ENCODE assay signal across 1 cellular context in genomic region chr1:111507411-111508201, GRCh38.
TF ChIP-seq lines count a peak whose summit lies in the region.

No MANE protein-coding gene starts in this region.

TF ChIP-seq in HepG2, 621 proteins besides CTCF, POLR2A, EP300 and RAD21 (continued from another document and continues in another):
- TF ChIP-seq, protein P1, sequence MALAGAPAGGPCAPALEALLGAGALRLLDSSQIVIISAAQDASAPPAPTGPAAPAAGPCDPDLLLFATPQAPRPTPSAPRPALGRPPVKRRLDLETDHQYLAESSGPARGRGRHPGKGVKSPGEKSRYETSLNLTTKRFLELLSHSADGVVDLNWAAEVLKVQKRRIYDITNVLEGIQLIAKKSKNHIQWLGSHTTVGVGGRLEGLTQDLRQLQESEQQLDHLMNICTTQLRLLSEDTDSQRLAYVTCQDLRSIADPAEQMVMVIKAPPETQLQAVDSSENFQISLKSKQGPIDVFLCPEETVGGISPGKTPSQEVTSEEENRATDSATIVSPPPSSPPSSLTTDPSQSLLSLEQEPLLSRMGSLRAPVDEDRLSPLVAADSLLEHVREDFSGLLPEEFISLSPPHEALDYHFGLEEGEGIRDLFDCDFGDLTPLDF (CRISPR knock-in tag; IDR thresholded peaks at IDR 0.05) = no peak
- TF ChIP-seq HNRNPL (IDR thresholded peaks at IDR 0.05; ENCODE audit: low read depth, low read length) = peak; percentile 56; the same call in 1 of the 2 replicates
- TF ChIP-seq ZFX (CRISPR knock-in tag; IDR thresholded peaks at IDR 0.05; ENCODE audit: low read depth) = peak; percentile 93
- TF ChIP-seq GATAD2A (CRISPR knock-in tag; IDR thresholded peaks at IDR 0.05) = no peak; the same call in 1 of the 2 replicates
- TF ChIP-seq NR2C2 (CRISPR knock-in tag; IDR thresholded peaks at IDR 0.05; ENCODE audit: borderline replicate concordance) = peak; percentile 60; the same call in 1 of the 2 replicates
- peak; percentile 78; the same call in 1 of the 2 replicates for TF ChIP-seq ELF4 (CRISPR knock-in tag; IDR thresholded peaks at IDR 0.05; ENCODE audit: borderline replicate concordance)
- TF ChIP-seq ARNT (IDR thresholded peaks at IDR 0.05) = no peak
- TF ChIP-seq, protein P2, sequence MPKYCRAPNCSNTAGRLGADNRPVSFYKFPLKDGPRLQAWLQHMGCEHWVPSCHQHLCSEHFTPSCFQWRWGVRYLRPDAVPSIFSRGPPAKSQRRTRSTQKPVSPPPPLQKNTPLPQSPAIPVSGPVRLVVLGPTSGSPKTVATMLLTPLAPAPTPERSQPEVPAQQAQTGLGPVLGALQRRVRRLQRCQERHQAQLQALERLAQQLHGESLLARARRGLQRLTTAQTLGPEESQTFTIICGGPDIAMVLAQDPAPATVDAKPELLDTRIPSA (CRISPR knock-in tag; IDR thresholded peaks at IDR 0.05; ENCODE audit: borderline replicate concordance) = no peak
- no peak for TF ChIP-seq PTBP1 (IDR thresholded peaks at IDR 0.05; ENCODE audit: low read depth, low read length, poor library complexity, severe bottlenecking)
- peak; percentile 5; the same call in 1 of the 2 replicates for TF ChIP-seq FOXP4 (CRISPR knock-in tag; IDR thresholded peaks at IDR 0.05)
- no peak for TF ChIP-seq FOXP1 (IDR thresholded peaks at IDR 0.05)
- TF ChIP-seq FOXP1 (CRISPR knock-in tag; IDR thresholded peaks at IDR 0.05) = no peak
- no peak for TF ChIP-seq TRAFD1 (CRISPR knock-in tag; IDR thresholded peaks at IDR 0.05; ENCODE audit: borderline replicate concordance)
- TF ChIP-seq YEATS2 (CRISPR knock-in tag; IDR thresholded peaks at IDR 0.05; ENCODE audit: borderline replicate concordance) = no peak
- TF ChIP-seq ZFP41 (CRISPR knock-in tag; IDR thresholded peaks at IDR 0.05; ENCODE audit: borderline replicate concordance) = 0 out of 2 replicates have a peak, but pooled peaks have one; percentile 28
- TF ChIP-seq, protein P3, sequence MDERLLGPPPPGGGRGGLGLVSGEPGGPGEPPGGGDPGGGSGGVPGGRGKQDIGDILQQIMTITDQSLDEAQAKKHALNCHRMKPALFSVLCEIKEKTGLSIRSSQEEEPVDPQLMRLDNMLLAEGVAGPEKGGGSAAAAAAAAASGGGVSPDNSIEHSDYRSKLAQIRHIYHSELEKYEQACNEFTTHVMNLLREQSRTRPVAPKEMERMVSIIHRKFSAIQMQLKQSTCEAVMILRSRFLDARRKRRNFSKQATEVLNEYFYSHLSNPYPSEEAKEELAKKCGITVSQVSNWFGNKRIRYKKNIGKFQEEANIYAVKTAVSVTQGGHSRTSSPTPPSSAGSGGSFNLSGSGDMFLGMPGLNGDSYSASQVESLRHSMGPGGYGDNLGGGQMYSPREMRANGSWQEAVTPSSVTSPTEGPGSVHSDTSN (CRISPR knock-in tag; IDR thresholded peaks at IDR 0.05) = no peak
- no peak for TF ChIP-seq ATRX (CRISPR knock-in tag; IDR thresholded peaks at IDR 0.05; ENCODE audit: borderline replicate concordance)
- no peak for TF ChIP-seq ATAD3A (CRISPR knock-in tag; IDR thresholded peaks at IDR 0.05)
- TF ChIP-seq ZNF788 (CRISPR knock-in tag; IDR thresholded peaks at IDR 0.05; ENCODE audit: borderline replicate concordance) = peak; percentile 55; the same call in 1 of the 2 replicates
- TF ChIP-seq DPF2 (CRISPR knock-in tag; IDR thresholded peaks at IDR 0.05; ENCODE audit: borderline replicate concordance, low read depth) = no peak
- TF ChIP-seq SKI (IDR thresholded peaks at IDR 0.05; ENCODE audit: partially characterized antibody) = peak; percentile 10
- peak; percentile 83 for TF ChIP-seq ZNF883 (CRISPR knock-in tag; IDR thresholded peaks at IDR 0.05; ENCODE audit: not compliant biosample characterization)
- no peak for TF ChIP-seq HDAC6 (IDR thresholded peaks at IDR 0.05; ENCODE audit: low read depth, low read length)
- TF ChIP-seq ZNF839 (CRISPR knock-in tag; IDR thresholded peaks at IDR 0.05; ENCODE audit: borderline replicate concordance) = no peak
- no peak for TF ChIP-seq ZNF24 (IDR thresholded peaks at IDR 0.05)
- no peak for TF ChIP-seq NPAS2 (CRISPR knock-in tag; IDR thresholded peaks at IDR 0.05; ENCODE audit: borderline replicate concordance)
- TF ChIP-seq AHR (CRISPR knock-in tag; IDR thresholded peaks at IDR 0.05) = no peak
- TF ChIP-seq ZNF280D (CRISPR knock-in tag; IDR thresholded peaks at IDR 0.05) = peak; percentile 84
- TF ChIP-seq ZNF143 (CRISPR knock-in tag; IDR thresholded peaks at IDR 0.05) = no peak
- 0 out of 2 replicates have a peak, but pooled peaks have one; percentile 42 for TF ChIP-seq ZNF639 (CRISPR knock-in tag; conservative IDR thresholded peaks at IDR 0.05)
- TF ChIP-seq ZNF124 (CRISPR knock-in tag; IDR thresholded peaks at IDR 0.05) = no peak
- TF ChIP-seq GABPA (IDR thresholded peaks at IDR 0.05; ENCODE audit: low read depth, low read length) = peak; percentile 39
- TF ChIP-seq GABPA (CRISPR knock-in tag; IDR thresholded peaks at IDR 0.05; ENCODE audit: low read depth) = peak; percentile 49; the same call in 1 of the 2 replicates
- no peak for TF ChIP-seq ZNF781 (CRISPR knock-in tag; IDR thresholded peaks at IDR 0.05; ENCODE audit: borderline replicate concordance, not compliant biosample characterization)
- no peak for TF ChIP-seq ZNF343 (CRISPR knock-in tag; IDR thresholded peaks at IDR 0.05)
- TF ChIP-seq ZNF773 (CRISPR knock-in tag; IDR thresholded peaks at IDR 0.05; ENCODE audit: borderline replicate concordance) = no peak
- TF ChIP-seq ZNF879 (CRISPR knock-in tag; IDR thresholded peaks at IDR 0.05) = no peak
- TF ChIP-seq RFXAP (CRISPR knock-in tag; IDR thresholded peaks at IDR 0.05; ENCODE audit: borderline replicate concordance) = no peak
- no peak for TF ChIP-seq FOXA3 (CRISPR knock-in tag; IDR thresholded peaks at IDR 0.05)
- TF ChIP-seq ZNF704 (CRISPR knock-in tag; IDR thresholded peaks at IDR 0.05; ENCODE audit: borderline replicate concordance) = no peak
- no peak for TF ChIP-seq MTF1 (CRISPR knock-in tag; IDR thresholded peaks at IDR 0.05)
- TF ChIP-seq ZSCAN22 (CRISPR knock-in tag; IDR thresholded peaks at IDR 0.05) = no peak
- TF ChIP-seq, protein P4, sequence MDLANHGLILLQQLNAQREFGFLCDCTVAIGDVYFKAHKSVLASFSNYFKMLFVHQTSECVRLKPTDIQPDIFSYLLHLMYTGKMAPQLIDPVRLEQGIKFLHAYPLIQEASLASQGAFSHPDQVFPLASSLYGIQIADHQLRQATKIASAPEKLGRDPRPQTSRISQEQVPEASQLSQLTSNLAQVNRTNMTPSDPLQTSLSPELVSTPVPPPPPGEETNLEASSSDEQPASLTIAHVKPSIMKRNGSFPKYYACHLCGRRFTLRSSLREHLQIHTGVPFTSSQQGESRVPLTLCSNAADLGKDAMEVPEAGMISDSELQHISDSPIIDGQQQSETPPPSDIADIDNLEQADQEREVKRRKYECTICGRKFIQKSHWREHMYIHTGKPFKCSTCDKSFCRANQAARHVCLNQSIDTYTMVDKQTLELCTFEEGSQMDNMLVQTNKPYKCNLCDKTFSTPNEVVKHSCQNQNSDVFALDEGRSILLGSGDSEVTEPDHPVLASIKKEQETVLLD (CRISPR knock-in tag; IDR thresholded peaks at IDR 0.05; ENCODE audit: low read depth) = no peak
- 0 out of 2 replicates have a peak, but pooled peaks have one; percentile 29 for TF ChIP-seq ZNF33B (CRISPR knock-in tag; IDR thresholded peaks at IDR 0.05)
- TF ChIP-seq CENPX (CRISPR knock-in tag; IDR thresholded peaks at IDR 0.05) = no peak
- TF ChIP-seq ZNF274 (CRISPR knock-in tag; IDR thresholded peaks at IDR 0.05) = peak; percentile 66
- TF ChIP-seq ZNF616 (CRISPR knock-in tag; IDR thresholded peaks at IDR 0.05; ENCODE audit: low read depth) = 0 out of 2 replicates have a peak, but pooled peaks have one; percentile 21
- TF ChIP-seq ZNF20 (CRISPR knock-in tag; IDR thresholded peaks at IDR 0.05) = no peak
- TF ChIP-seq SMC3 (IDR thresholded peaks at IDR 0.05; ENCODE audit: low read length) = no peak
- TF ChIP-seq KLF9 (CRISPR knock-in tag; IDR thresholded peaks at IDR 0.05; ENCODE audit: low read depth) = 0 out of 2 replicates have a peak, but pooled peaks have one; percentile 0
- TF ChIP-seq TSC22D2 (CRISPR knock-in tag; IDR thresholded peaks at IDR 0.05; ENCODE audit: borderline replicate concordance) = no peak
- no peak for TF ChIP-seq SRSF1 (optimal IDR thresholded peaks at IDR 0.05; ENCODE audit: low read depth, low read length)
- no peak for TF ChIP-seq SRSF4 (IDR thresholded peaks at IDR 0.05; ENCODE audit: low read depth, low read length, poor library complexity, severe bottlenecking)
- no peak for TF ChIP-seq MED13 (CRISPR knock-in tag; IDR thresholded peaks at IDR 0.05)
- TF ChIP-seq, protein P5, sequence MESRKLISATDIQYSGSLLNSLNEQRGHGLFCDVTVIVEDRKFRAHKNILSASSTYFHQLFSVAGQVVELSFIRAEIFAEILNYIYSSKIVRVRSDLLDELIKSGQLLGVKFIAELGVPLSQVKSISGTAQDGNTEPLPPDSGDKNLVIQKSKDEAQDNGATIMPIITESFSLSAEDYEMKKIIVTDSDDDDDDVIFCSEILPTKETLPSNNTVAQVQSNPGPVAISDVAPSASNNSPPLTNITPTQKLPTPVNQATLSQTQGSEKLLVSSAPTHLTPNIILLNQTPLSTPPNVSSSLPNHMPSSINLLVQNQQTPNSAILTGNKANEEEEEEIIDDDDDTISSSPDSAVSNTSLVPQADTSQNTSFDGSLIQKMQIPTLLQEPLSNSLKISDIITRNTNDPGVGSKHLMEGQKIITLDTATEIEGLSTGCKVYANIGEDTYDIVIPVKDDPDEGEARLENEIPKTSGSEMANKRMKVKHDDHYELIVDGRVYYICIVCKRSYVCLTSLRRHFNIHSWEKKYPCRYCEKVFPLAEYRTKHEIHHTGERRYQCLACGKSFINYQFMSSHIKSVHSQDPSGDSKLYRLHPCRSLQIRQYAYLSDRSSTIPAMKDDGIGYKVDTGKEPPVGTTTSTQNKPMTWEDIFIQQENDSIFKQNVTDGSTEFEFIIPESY (CRISPR knock-in tag; IDR thresholded peaks at IDR 0.05) = no peak
- TF ChIP-seq NFE2L2 (IDR thresholded peaks at IDR 0.05; ENCODE audit: low read length) = no peak
- TF ChIP-seq MTA1 (CRISPR knock-in tag; IDR thresholded peaks at IDR 0.05; ENCODE audit: borderline replicate concordance) = peak; percentile 55; the same call in 1 of the 2 replicates
